In the genomic region with DNA sequence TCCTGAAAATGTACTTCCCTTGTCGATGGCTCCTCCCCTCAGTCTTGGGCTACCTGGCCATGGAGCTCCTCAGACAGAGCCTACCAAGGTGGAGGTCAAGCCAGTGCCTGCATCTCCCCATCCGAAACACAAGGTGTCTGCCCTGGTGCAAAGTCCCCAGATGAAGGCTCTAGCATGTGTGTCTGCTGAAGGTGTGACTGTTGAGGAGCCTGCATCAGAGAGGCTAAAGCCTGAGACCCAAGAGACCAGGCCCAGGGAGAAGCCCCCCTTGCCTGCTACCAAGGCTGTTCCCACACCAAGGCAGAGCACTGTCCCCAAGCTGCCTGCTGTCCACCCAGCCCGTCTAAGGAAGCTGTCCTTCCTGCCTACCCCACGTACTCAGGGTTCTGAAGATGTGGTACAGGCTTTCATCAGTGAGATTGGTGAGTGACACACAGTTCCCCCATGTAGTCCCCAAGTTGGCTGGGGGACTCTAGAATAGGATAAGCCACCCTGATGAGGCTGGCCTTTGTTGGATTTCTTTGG, we compare ENCODE assay signal across 21 cellular contexts. TPM values are rescaled to one million over a fixed set of nuclear protein-coding genes. Genes with fewer than 3 reads are reported as not detected.
DNase-seq lines count a peak whose midpoint lies in the region; ATAC-seq, FAIRE-seq and TF ChIP-seq lines count a peak whose summit lies in the region.
"Had no signal": no experiment of that assay in that cellular context is flagged by ENCODE, and none has a peak within 500 bp of the region (broad histone marks: within the 10 kb centered on the region; RNA-seq: fewer than 3 reads in every experiment).

No MANE protein-coding gene starts in this region.

- no peaks in the 10 kb centered on the region for H3K27me3 Mint-ChIP-seq in activated T-cell treated with anti-CD3 and anti-CD28 coated beads, Interleukin-2, amount 50 U/mL, for 72 hours (ENCODE audit: low read depth)
- H3K27me3 Mint-ChIP-seq in activated CD8-positive, alpha-beta T cell treated with anti-CD3 and anti-CD28 coated beads, Interleukin-2, amount 10 ng/mL, durations not matched to agents 7 days and 5 days (ENCODE audit: low read depth) = no peaks in the 10 kb centered on the region
- H3K27me3 Mint-ChIP-seq in neural progenitor cell (ENCODE audit: insufficient read depth, low read depth) = peaks cover 15% of the 10 kb centered on the region
- H3K27me3 Mint-ChIP-seq: B cell had no signal

- H4K20me1 ChIP-seq in neural progenitor cell (ENCODE audit: low read depth) = peaks cover 34% of the 10 kb centered on the region

- H3K4me3 ChIP-seq in trophoblast cell (ENCODE audit: low read depth, low read length) (no peak overlapping the region), neural progenitor cell (no peak overlapping the region)

- H3K27ac ChIP-seq in trophoblast cell (ENCODE audit: low read depth, low read length) (no peak overlapping the region), neural progenitor cell (no peak overlapping the region)

- H3F3A ChIP-seq in neural progenitor cell (ENCODE audit: low read depth) = no peaks in the 10 kb centered on the region

- peaks cover 5% of the 10 kb centered on the region for H3K9me3 ChIP-seq in trophoblast cell (ENCODE audit: insufficient read depth, low read depth, low read length)
- H3K9me3 ChIP-seq in neural progenitor cell (ENCODE audit: low read depth) = no peaks in the 10 kb centered on the region

- POLR2A ChIA-PET in activated CD8-positive, alpha-beta T cell treated with anti-CD3 and anti-CD28 coated beads, Interleukin-2, amount 10 ng/mL, durations not matched to agents 7 days and 5 days (lab: Charles Lee) = no interaction called here

- no peak overlapping the region for H2AK5ac ChIP-seq in trophoblast cell (ENCODE audit: low read length)

- no peak for TF ChIP-seq CTCF in neural progenitor cell (IDR thresholded peaks at IDR 0.05)

- H3K23ac ChIP-seq in trophoblast cell (ENCODE audit: low read length) = no peak overlapping the region

- CTCF ChIA-PET in activated CD8-positive, alpha-beta T cell treated with anti-CD3 and anti-CD28 coated beads, Interleukin-2, amount 10 ng/mL, durations not matched to agents 7 days and 5 days (lab: Charles Lee) = no interaction called here

- no peak for DNase-seq in activated T-cell treated with anti-CD3 and anti-CD28 coated beads, Interleukin-2, amount 50 U/mL, for 72 hours
- no peak for DNase-seq in activated T-cell treated with anti-CD3 and anti-CD28 coated beads, Interleukin-2, amount 50 U/mL, for 48 hours
- DNase-seq in GM12892 (ENCODE audit: insufficient read length) (no peak), trophoblast cell (no peak), neural progenitor cell (ENCODE audit: low spot score) (no peak), T-helper 2 cell (no peak), EL (no peak)
- DNase-seq in activated CD8-positive, alpha-beta T cell treated with anti-CD3 and anti-CD28 coated beads, Interleukin-2, amount 10 ng/mL, durations not matched to agents 7 days and 5 days = no peak
- DNase-seq: GDM1, GOT3, KG1, MV-4-11, NCI-H1417 treated with DMSO at 0.1 percent for 48 hours, NCI-H187 treated with DMSO at 0.1 percent for 48 hours, NCI-H2227 treated with DMSO at 0.1 percent for 48 hours, NCI-H510A treated with DMSO at 0.1 percent for 48 hours, NCI-H774, SHP77 treated with DMSO at 0.1 percent for 48 hours had no signal

- no peak for FAIRE-seq in GM12892 (lab: Jason Lieb, UNC)
- FAIRE-seq: GM18507, RCC 7860 had no signal

- H4K91ac ChIP-seq in trophoblast cell (ENCODE audit: low read depth, low read length) = no peak overlapping the region

- no peaks in the 10 kb centered on the region for H3K9me3 Mint-ChIP-seq in activated T-cell treated with anti-CD3 and anti-CD28 coated beads, Interleukin-2, amount 50 U/mL, for 72 hours
- H3K9me3 Mint-ChIP-seq in activated CD8-positive, alpha-beta T cell treated with anti-CD3 and anti-CD28 coated beads, Interleukin-2, amount 10 ng/mL, durations not matched to agents 7 days and 5 days (ENCODE audit: insufficient read depth) = no peaks in the 10 kb centered on the region
- no peaks in the 10 kb centered on the region for H3K9me3 Mint-ChIP-seq in neural progenitor cell

- H3K4me3 Mint-ChIP-seq in activated T-cell treated with anti-CD3 and anti-CD28 coated beads, Interleukin-2, amount 50 U/mL, for 72 hours = no peak overlapping the region
- H3K4me3 Mint-ChIP-seq in activated CD8-positive, alpha-beta T cell treated with anti-CD3 and anti-CD28 coated beads, Interleukin-2, amount 10 ng/mL, durations not matched to agents 7 days and 5 days = no peak overlapping the region
- H3K4me3 Mint-ChIP-seq in neural progenitor cell = no peak overlapping the region
- H3K4me3 Mint-ChIP-seq: B cell had no signal

- peaks cover 17% of the 10 kb centered on the region for H3K4me1 Mint-ChIP-seq in activated T-cell treated with anti-CD3 and anti-CD28 coated beads, Interleukin-2, amount 50 U/mL, for 72 hours (ENCODE audit: low read depth)
- H3K4me1 Mint-ChIP-seq in activated CD8-positive, alpha-beta T cell treated with anti-CD3 and anti-CD28 coated beads, Interleukin-2, amount 10 ng/mL, durations not matched to agents 7 days and 5 days (ENCODE audit: low read depth) = peaks cover 11% of the 10 kb centered on the region
- H3K4me1 Mint-ChIP-seq in neural progenitor cell = peaks cover 2% of the 10 kb centered on the region

- H3K27me3 ChIP-seq in trophoblast cell (ENCODE audit: insufficient read depth, low read length) (no peaks in the 10 kb centered on the region), neural progenitor cell (no peaks in the 10 kb centered on the region)

- peaks cover 66 to 74% of the 10 kb centered on the region in 2 experiments for H3K36me3 ChIP-seq in trophoblast cell (ENCODE audit: control insufficient read depth in 1 of 2, insufficient read depth in 2 of 2, low read length in 2 of 2)
- no peaks in the 10 kb centered on the region for H3K36me3 ChIP-seq in neural progenitor cell

- no peak overlapping the region for H2BK5ac ChIP-seq in trophoblast cell (ENCODE audit: low read depth, low read length, poor library complexity)

- peak; percentile 52; the same call in 1 of the 2 replicates for TF ChIP-seq POLR2A in GM12892 (IDR thresholded peaks at IDR 0.05; ENCODE audit: low read depth, low read length)

- H3K14ac ChIP-seq in trophoblast cell (ENCODE audit: low read length) = no peak overlapping the region

- H4K8ac ChIP-seq in trophoblast cell (ENCODE audit: low read depth, low read length) = no peak overlapping the region

- H4K12ac ChIP-seq in trophoblast cell (ENCODE audit: low read depth, low read length) = peak overlapping the region; percentile 2

- H2BK120ac ChIP-seq in trophoblast cell (ENCODE audit: insufficient read depth, low read length, poor library complexity) = no peak overlapping the region

- peaks cover 0 to 1% of the 10 kb centered on the region in 2 experiments for H3K4me1 ChIP-seq in trophoblast cell (ENCODE audit: control insufficient read depth in 1 of 2, insufficient read depth in 2 of 2, low read length in 2 of 2)
- H3K4me1 ChIP-seq in neural progenitor cell = peaks cover 2% of the 10 kb centered on the region

- peaks cover 18 to 44% of the 10 kb centered on the region in 2 donors for H3K36me3 Mint-ChIP-seq in activated T-cell treated with anti-CD3 and anti-CD28 coated beads, Interleukin-2, amount 50 U/mL, for 72 hours (ENCODE audit: insufficient read depth in 2 of 2)
- peaks cover 75% of the 10 kb centered on the region for H3K36me3 Mint-ChIP-seq in activated CD8-positive, alpha-beta T cell treated with anti-CD3 and anti-CD28 coated beads, Interleukin-2, amount 10 ng/mL, durations not matched to agents 7 days and 5 days (ENCODE audit: low read depth)
- peaks cover 58% of the 10 kb centered on the region for H3K36me3 Mint-ChIP-seq in neural progenitor cell

- H3K27ac Mint-ChIP-seq in activated T-cell treated with anti-CD3 and anti-CD28 coated beads, Interleukin-2, amount 50 U/mL, for 72 hours = peak overlapping the region; percentile 21
- peak overlapping the region; percentile 64 for H3K27ac Mint-ChIP-seq in activated CD8-positive, alpha-beta T cell treated with anti-CD3 and anti-CD28 coated beads, Interleukin-2, amount 10 ng/mL, durations not matched to agents 7 days and 5 days
- no peak overlapping the region for H3K27ac Mint-ChIP-seq in neural progenitor cell

- no peak overlapping the region for H2BK12ac ChIP-seq in trophoblast cell (ENCODE audit: low read length)

- ATAC-seq in activated T-cell treated with anti-CD3 and anti-CD28 coated beads, Interleukin-2, amount 50 U/mL, for 72 hours (replicated peaks in 1 of 2) = no peak
- ATAC-seq in activated CD8-positive, alpha-beta T cell treated with anti-CD3 and anti-CD28 coated beads, Interleukin-2, amount 10 ng/mL, durations not matched to agents 7 days and 5 days = no peak

- no CpG with 5 or more reads among the region's 4 CpGs for WGBS in trophoblast cell (ENCODE audit: extremely low coverage, insufficient coverage, insufficient read length)

- H3K79me2 ChIP-seq in trophoblast cell (ENCODE audit: control insufficient read depth, insufficient read depth, low read length, poor library complexity) (peaks cover 2% of the 10 kb centered on the region), neural progenitor cell (ENCODE audit: low read depth) (peaks cover 43% of the 10 kb centered on the region)

- no peak overlapping the region for H3K4ac ChIP-seq in trophoblast cell (ENCODE audit: low read depth, low read length)

- H3K9ac ChIP-seq in trophoblast cell (ENCODE audit: low read length) (no peak overlapping the region), neural progenitor cell (no peak overlapping the region)

- H3K18ac ChIP-seq in trophoblast cell (ENCODE audit: low read length) = no peak overlapping the region

- H3K4me2 ChIP-seq in trophoblast cell (ENCODE audit: low read length) (no peak overlapping the region), neural progenitor cell (no peak overlapping the region)

- H2AFZ ChIP-seq in trophoblast cell (ENCODE audit: insufficient read depth, low read length, poor library complexity) (no peak overlapping the region), neural progenitor cell (replicated peaks) (no peak overlapping the region)

- no peaks in the 10 kb centered on the region for H3K79me1 ChIP-seq in trophoblast cell (ENCODE audit: low read length)

RNA-seq across cellular contexts. Expression of a gene that starts 8.8 kb away (rescaled TPM):
- total RNA-seq in activated T-cell treated with anti-CD3 and anti-CD28 coated beads, Interleukin-2, amount 50 U/mL, for 72 hours = 10 to 100 TPM; 42.6 to 51.4 TPM
- polyA plus RNA-seq in GM12892 (2012; ENCODE audit: missing spikeins) = 19.6 TPM
- total RNA-seq in activated CD8-positive, alpha-beta T cell treated with anti-CD3 and anti-CD28 coated beads, Interleukin-2, amount 10 ng/mL, durations not matched to agents 7 days and 5 days = 10 to 100 TPM; 56.5 to 58.9 TPM
- polyA plus RNA-seq in trophoblast cell (2013) = 41.1 and 41.5 TPM in 2 replicates
- total RNA-seq in neural progenitor cell (ENCODE audit: low replicate concordance) = 11.7 and 15.4 TPM in 2 replicates

RNA-seq across cellular contexts. Expression of a gene that starts 10.5 kb away (rescaled TPM):
- total RNA-seq in activated T-cell treated with anti-CD3 and anti-CD28 coated beads, Interleukin-2, amount 50 U/mL, for 72 hours = 100 to 1,000 TPM in 1 of 2 donors, 10 to 100 TPM in 1; 98.2 to 124 TPM
- polyA plus RNA-seq in GM12892 (2012; ENCODE audit: missing spikeins) = 75.2 TPM
- total RNA-seq in activated CD8-positive, alpha-beta T cell treated with anti-CD3 and anti-CD28 coated beads, Interleukin-2, amount 10 ng/mL, durations not matched to agents 7 days and 5 days = 10 to 100 TPM; 94.1 to 95.3 TPM
- polyA plus RNA-seq in trophoblast cell (2013) = 106 and 114 TPM in 2 replicates
- 74.7 and 80.6 TPM in 2 replicates for total RNA-seq in neural progenitor cell (ENCODE audit: low replicate concordance)

RNA-seq across cellular contexts. Expression of a gene that starts 21.5 kb away (rescaled TPM):
- 10 to 100 TPM; 65.1 to 71.2 TPM for total RNA-seq in activated T-cell treated with anti-CD3 and anti-CD28 coated beads, Interleukin-2, amount 50 U/mL, for 72 hours
- polyA plus RNA-seq in GM12892 (2012; ENCODE audit: missing spikeins) = 24.3 TPM
- 10 to 100 TPM; 83.6 to 87.1 TPM for total RNA-seq in activated CD8-positive, alpha-beta T cell treated with anti-CD3 and anti-CD28 coated beads, Interleukin-2, amount 10 ng/mL, durations not matched to agents 7 days and 5 days
- polyA plus RNA-seq in trophoblast cell (2013) = 69.8 and 70.9 TPM in 2 replicates
- 46.4 and 79.2 TPM in 2 replicates for total RNA-seq in neural progenitor cell (ENCODE audit: low replicate concordance)
